ENCODE assay signal across 8 cellular contexts in the genomic region with DNA sequence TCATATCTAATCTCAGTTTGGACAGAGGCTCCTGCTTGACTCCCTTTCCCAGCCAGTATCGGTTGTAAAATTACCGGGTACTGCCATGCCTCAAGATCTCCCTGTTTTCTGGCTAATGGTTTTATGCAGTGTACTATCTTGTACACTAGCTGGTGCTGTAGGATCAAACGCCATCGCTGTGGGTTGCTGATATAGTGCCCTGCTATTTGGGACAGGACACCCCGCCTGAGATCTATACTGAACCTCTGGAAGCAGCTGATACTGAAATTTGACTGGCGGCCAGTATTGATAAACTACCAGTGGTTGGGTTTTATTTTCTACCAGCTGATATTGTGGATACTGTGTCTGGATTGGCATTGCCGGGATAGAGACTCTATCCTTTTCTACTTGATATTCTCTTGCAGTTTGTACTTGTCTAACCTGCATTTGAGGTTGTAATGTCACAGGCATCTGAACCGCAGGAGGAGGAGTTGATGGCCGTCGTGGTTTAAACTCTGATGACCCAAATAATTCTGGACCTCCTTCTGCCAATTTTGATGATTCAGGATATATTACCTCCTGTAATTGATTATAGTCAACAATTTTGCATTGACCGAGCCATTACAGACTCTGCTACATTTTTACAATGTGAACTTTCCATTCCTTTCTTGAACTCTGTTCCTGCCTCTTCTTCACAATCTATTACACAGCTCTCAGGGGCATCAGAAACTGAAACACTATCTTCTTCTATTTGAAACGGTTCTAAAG.
A peak's percentile ranks its signal among the peaks of the same experiment; 100 is the strongest.
DNase-seq lines count a peak whose midpoint lies in the region; ATAC-seq and TF ChIP-seq lines count a peak whose summit lies in the region.

No MANE protein-coding gene starts in this region.

- POLR2A ChIA-PET in AG04449 (lab: Yijun Ruan, JAX): no interaction called here

- no peaks in the 10 kb centered on the region for H3K9me3 ChIP-seq in GM23248 (ENCODE audit: low read depth)
- H3K9me3 ChIP-seq in colonic mucosa: no peaks in the 10 kb centered on the region

- in situ Hi-C loops in GM23248 (cut with MboI): loop anchor here (10.0 kb wide), 1 partner anchor 172 kb away; no protein-coding TSS in a partner anchor

- no peaks in the 10 kb centered on the region for H3F3A ChIP-seq in GM23248 (ENCODE audit: insufficient read depth)

- DNase-seq in AG04449 (ENCODE audit: low read depth, low spot score): no peak
- DNase-seq in GM23248: peak; percentile 55
- no peak for DNase-seq in left cardiac atrium
- no peak for DNase-seq in colonic mucosa

- H3K27me3 ChIP-seq in GM23248 (replicated peaks; ENCODE audit: insufficient read depth): no peaks in the 10 kb centered on the region
- no peaks in the 10 kb centered on the region for H3K27me3 ChIP-seq in colonic mucosa

- H3K27ac ChIP-seq in GM23248 (no peak overlapping the region), colonic mucosa (no peak overlapping the region)

- H3K36me3 ChIP-seq in GM23248 (ENCODE audit: low read depth) (no peaks in the 10 kb centered on the region), colonic mucosa (no peaks in the 10 kb centered on the region)

- no peaks in the 10 kb centered on the region for H4K20me1 ChIP-seq in GM23248 (ENCODE audit: insufficient read depth)

- no peaks in the 10 kb centered on the region for H3K79me2 ChIP-seq in GM23248 (ENCODE audit: insufficient read depth)

- no peak overlapping the region for H3K4me3 ChIP-seq in AG04449 (ENCODE audit: low read depth, low read length)
- H3K4me3 ChIP-seq in GM23248: no peak overlapping the region
- no peak overlapping the region for H3K4me3 ChIP-seq in colonic mucosa

- H3K9ac ChIP-seq in GM23248: no peak overlapping the region
- H3K9ac ChIP-seq in colonic mucosa (ENCODE audit: low read depth in 2 of 2, low read length in 2 of 2): no peak overlapping the region

- no peak overlapping the region for H3K4me2 ChIP-seq in GM23248 (ENCODE audit: unreplicated experiment)

- intact Hi-C loops in left cardiac atrium (cut with DNase I): no loop called here
- intact Hi-C loops in colonic mucosa (cut with DNase I): loop anchor here (10.0 kb wide), 1 partner anchor 302 kb away; a partner anchor contains a TSS

- TF ChIP-seq CTCF in AG04449 (IDR thresholded peaks at IDR 0.05; ENCODE audit: insufficient read depth, low read length, missing control alignments): peak; percentile 63
- TF ChIP-seq CTCF in colonic mucosa (IDR thresholded peaks at IDR 0.05): no peak

- H3K4me1 ChIP-seq in GM23248 (ENCODE audit: insufficient read depth) (no peaks in the 10 kb centered on the region), colonic mucosa (no peaks in the 10 kb centered on the region)

- CTCF ChIA-PET in AG04449 (lab: Yijun Ruan, JAX): interaction anchor here (0.8 to 2.5 kb wide), 6 partner anchors 9 to 669 kb away, joined by 3 to 18 read pairs (median 3); no protein-coding TSS in a partner anchor

- H3K9me2 ChIP-seq in GM23248 (ENCODE audit: insufficient read depth): no peaks in the 10 kb centered on the region

- no peak overlapping the region for H2AFZ ChIP-seq in GM23248

- ATAC-seq in SK-N-SH treated with all-trans-retinoic acid at 6 μM for 48 hours: peak; percentile 79
- peak; percentile 65 to 71 for ATAC-seq in left cardiac atrium
- no peak for ATAC-seq in HG02981 (IDR thresholded peaks at IDR 0.05; ENCODE audit: unreplicated experiment)
- ATAC-seq in HG03342 (IDR thresholded peaks at IDR 0.05; ENCODE audit: unreplicated experiment): no peak
- ATAC-seq in HG02852 (IDR thresholded peaks at IDR 0.05; ENCODE audit: unreplicated experiment): no peak

- 38 to 40% methylated on average over 12 of the region's 12 CpGs for WGBS in GM23248 (ENCODE audit: low coverage in 1 of 2, low lambda C conversion rate in 2 of 2, missing lambda C conversion rate in 2 of 2), 2 experiments

TF ChIP-seq in SK-N-SH treated with all-trans-retinoic acid at 6 μM for 48 hours, 23 proteins besides CTCF, POLR2A, EP300 and RAD21:
- TF ChIP-seq, protein P1, sequence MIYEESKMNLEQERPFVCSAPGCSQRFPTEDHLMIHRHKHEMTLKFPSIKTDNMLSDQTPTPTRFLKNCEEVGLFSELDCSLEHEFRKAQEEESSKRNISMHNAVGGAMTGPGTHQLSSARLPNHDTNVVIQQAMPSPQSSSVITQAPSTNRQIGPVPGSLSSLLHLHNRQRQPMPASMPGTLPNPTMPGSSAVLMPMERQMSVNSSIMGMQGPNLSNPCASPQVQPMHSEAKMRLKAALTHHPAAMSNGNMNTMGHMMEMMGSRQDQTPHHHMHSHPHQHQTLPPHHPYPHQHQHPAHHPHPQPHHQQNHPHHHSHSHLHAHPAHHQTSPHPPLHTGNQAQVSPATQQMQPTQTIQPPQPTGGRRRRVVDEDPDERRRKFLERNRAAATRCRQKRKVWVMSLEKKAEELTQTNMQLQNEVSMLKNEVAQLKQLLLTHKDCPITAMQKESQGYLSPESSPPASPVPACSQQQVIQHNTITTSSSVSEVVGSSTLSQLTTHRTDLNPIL (CRISPR knock-in tag; IDR thresholded peaks at IDR 0.05; ENCODE audit: low read depth): no peak
- TF ChIP-seq ESRRG (CRISPR knock-in tag; IDR thresholded peaks at IDR 0.05): no peak
- no peak for TF ChIP-seq ISL1 (CRISPR knock-in tag; IDR thresholded peaks at IDR 0.05)
- TF ChIP-seq SNAI2 (CRISPR knock-in tag; IDR thresholded peaks at IDR 0.05): no peak
- TF ChIP-seq RARB (CRISPR knock-in tag; IDR thresholded peaks at IDR 0.05): no peak
- TF ChIP-seq, protein P2, sequence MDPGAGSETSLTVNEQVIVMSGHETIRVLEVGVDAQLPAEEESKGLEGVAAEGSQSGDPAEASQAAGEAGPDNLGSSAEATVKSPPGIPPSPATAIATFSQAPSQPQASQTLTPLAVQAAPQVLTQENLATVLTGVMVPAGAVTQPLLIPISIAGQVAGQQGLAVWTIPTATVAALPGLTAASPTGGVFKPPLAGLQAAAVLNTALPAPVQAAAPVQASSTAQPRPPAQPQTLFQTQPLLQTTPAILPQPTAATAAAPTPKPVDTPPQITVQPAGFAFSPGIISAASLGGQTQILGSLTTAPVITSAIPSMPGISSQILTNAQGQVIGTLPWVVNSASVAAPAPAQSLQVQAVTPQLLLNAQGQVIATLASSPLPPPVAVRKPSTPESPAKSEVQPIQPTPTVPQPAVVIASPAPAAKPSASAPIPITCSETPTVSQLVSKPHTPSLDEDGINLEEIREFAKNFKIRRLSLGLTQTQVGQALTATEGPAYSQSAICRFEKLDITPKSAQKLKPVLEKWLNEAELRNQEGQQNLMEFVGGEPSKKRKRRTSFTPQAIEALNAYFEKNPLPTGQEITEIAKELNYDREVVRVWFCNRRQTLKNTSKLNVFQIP (CRISPR knock-in tag; IDR thresholded peaks at IDR 0.05; ENCODE audit: borderline replicate concordance, low read depth): no peak
- TF ChIP-seq TCF4 (CRISPR knock-in tag; IDR thresholded peaks at IDR 0.05; ENCODE audit: borderline replicate concordance): no peak
- TF ChIP-seq, protein P3, sequence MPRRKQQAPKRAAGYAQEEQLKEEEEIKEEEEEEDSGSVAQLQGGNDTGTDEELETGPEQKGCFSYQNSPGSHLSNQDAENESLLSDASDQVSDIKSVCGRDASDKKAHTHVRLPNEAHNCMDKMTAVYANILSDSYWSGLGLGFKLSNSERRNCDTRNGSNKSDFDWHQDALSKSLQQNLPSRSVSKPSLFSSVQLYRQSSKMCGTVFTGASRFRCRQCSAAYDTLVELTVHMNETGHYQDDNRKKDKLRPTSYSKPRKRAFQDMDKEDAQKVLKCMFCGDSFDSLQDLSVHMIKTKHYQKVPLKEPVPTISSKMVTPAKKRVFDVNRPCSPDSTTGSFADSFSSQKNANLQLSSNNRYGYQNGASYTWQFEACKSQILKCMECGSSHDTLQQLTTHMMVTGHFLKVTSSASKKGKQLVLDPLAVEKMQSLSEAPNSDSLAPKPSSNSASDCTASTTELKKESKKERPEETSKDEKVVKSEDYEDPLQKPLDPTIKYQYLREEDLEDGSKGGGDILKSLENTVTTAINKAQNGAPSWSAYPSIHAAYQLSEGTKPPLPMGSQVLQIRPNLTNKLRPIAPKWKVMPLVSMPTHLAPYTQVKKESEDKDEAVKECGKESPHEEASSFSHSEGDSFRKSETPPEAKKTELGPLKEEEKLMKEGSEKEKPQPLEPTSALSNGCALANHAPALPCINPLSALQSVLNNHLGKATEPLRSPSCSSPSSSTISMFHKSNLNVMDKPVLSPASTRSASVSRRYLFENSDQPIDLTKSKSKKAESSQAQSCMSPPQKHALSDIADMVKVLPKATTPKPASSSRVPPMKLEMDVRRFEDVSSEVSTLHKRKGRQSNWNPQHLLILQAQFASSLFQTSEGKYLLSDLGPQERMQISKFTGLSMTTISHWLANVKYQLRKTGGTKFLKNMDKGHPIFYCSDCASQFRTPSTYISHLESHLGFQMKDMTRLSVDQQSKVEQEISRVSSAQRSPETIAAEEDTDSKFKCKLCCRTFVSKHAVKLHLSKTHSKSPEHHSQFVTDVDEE (CRISPR knock-in tag; IDR thresholded peaks at IDR 0.05): no peak
- TF ChIP-seq ZNF565 (CRISPR knock-in tag; conservative IDR thresholded peaks at IDR 0.05; ENCODE audit: low read depth): no peak
- no peak for TF ChIP-seq PPARA (CRISPR knock-in tag; IDR thresholded peaks at IDR 0.05; ENCODE audit: borderline replicate concordance)

Comparison
In these comparisons a context has a peak if more than half of its experiments do, and no peak if none do; other contexts are left out.
1. ATAC-seq: peak in SK-N-SH treated with all-trans-retinoic acid at 6 μM for 48 hours (single experiment) and left cardiac atrium (2 of 2); none in HG02981 (single experiment), HG03342 (single experiment) and HG02852 (single experiment).